Comparison of ENCODE assay signal across 14 cellular contexts in the genomic region with DNA sequence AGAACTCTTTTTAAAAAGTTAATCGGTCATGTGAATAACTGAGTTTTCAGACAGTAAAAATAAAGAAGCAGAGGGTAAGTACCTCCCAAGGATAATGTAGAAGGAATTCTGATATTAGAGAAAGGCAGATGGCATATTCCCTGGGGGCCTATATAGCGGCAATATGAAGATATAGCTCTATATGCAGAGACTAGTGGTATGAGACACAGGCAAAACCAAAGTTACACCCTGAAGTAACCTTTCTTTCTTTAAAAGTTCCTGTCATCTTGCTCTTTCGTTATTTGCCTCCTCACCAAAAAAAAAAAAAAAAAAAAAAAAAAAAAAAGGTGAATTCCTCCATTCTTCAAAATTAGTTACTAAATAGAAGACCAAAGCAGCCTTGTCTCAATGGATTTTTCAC.
"Had no signal": no experiment of that assay in that cellular context is flagged by ENCODE, and none has a peak within 500 bp of the region (broad histone marks: within the 10 kb centered on the region; RNA-seq: fewer than 3 reads in every experiment).

No MANE protein-coding gene starts in this region.

- H3K36me3 Mint-ChIP-seq: stimulated activated effector memory CD8-positive, alpha-beta T cell treated with anti-CD3 and anti-CD28 coated beads, Interleukin-12 subunit alpha, Interleukin-12 subunit beta, amount 100 ng/mL, for 72 hours had no signal

- H3K4me3 Mint-ChIP-seq: activated naive CD4-positive, alpha-beta T cell treated with anti-CD3 and anti-CD28 coated beads for 36 hours; activated naive CD8-positive, alpha-beta T cell treated with anti-CD3 and anti-CD28 coated beads, Interleukin-2, amount 50 U/mL, for 24 hours; naive B cell; stimulated activated effector memory CD8-positive, alpha-beta T cell treated with anti-CD3 and anti-CD28 coated beads, Interleukin-12 subunit alpha, Interleukin-12 subunit beta, amount 100 ng/mL, for 72 hours had no signal

- ATAC-seq: activated naive CD8-positive, alpha-beta T cell treated with anti-CD3 and anti-CD28 coated beads, Interleukin-2, amount 50 U/mL, for 24 hours; gastroesophageal sphincter; stimulated activated effector memory CD8-positive, alpha-beta T cell treated with anti-CD3 and anti-CD28 coated beads, Interleukin-12 subunit alpha, Interleukin-12 subunit beta, amount 100 ng/mL, for 72 hours had no signal

- FAIRE-seq: astrocyte, islet of Langerhans had no signal

- H3K4me3 ChIP-seq: gastroesophageal sphincter, lung, thyroid gland had no signal

- DNase-seq: activated CD4-positive, alpha-beta T cell treated with anti-CD3 and anti-CD28 coated beads, Interleukin-2, amount 50 U/mL, for 48 hours; activated CD4-positive, CD25-positive, alpha-beta regulatory T cell treated with anti-CD3 and anti-CD28 coated beads, Interleukin-2, amount 50 U/mL, for 72 hours; activated naive CD4-positive, alpha-beta T cell treated with anti-CD3 and anti-CD28 coated beads for 36 hours; activated naive CD8-positive, alpha-beta T cell treated with anti-CD3 and anti-CD28 coated beads, Interleukin-2, amount 50 U/mL, for 24 hours; activated T-cell treated with anti-CD3 and anti-CD28 coated beads, Interleukin-2, amount 50 U/mL, for 1 hour; erythroblast; naive B cell; thyroid gland had no signal

- H3K36me3 ChIP-seq: gastroesophageal sphincter, thyroid gland had no signal

- H3K27ac Mint-ChIP-seq: activated naive CD4-positive, alpha-beta T cell treated with anti-CD3 and anti-CD28 coated beads for 36 hours; activated naive CD8-positive, alpha-beta T cell treated with anti-CD3 and anti-CD28 coated beads, Interleukin-2, amount 50 U/mL, for 24 hours; activated T-helper 2 cell treated with anti-CD3 and anti-CD28 coated beads, Interferon-gamma antibody, Interleukin-2, Interleukin-4, amounts not matched to agents 10 μg/mL and 5 μg/mL and 100 μg/mL, durations not matched to agents 14 hours and 24 hours and 36 hours; stimulated activated effector memory CD8-positive, alpha-beta T cell treated with anti-CD3 and anti-CD28 coated beads, Interleukin-12 subunit alpha, Interleukin-12 subunit beta, amount 100 ng/mL, for 72 hours had no signal

- H3K27me3 ChIP-seq: gastroesophageal sphincter, thyroid gland had no signal

- H3K27ac ChIP-seq: gastroesophageal sphincter, thyroid gland had no signal

- H3K9me3 ChIP-seq: gastroesophageal sphincter, thyroid gland had no signal

- H3K27me3 Mint-ChIP-seq: naive B cell had no signal

- H3K9me3 Mint-ChIP-seq: activated naive CD4-positive, alpha-beta T cell treated with anti-CD3 and anti-CD28 coated beads for 36 hours; activated naive CD8-positive, alpha-beta T cell treated with anti-CD3 and anti-CD28 coated beads, Interleukin-2, amount 50 U/mL, for 24 hours; activated T-helper 2 cell treated with anti-CD3 and anti-CD28 coated beads, Interferon-gamma antibody, Interleukin-2, Interleukin-4, amounts not matched to agents 10 μg/mL and 5 μg/mL and 100 μg/mL, durations not matched to agents 14 hours and 24 hours and 36 hours; stimulated activated effector memory CD8-positive, alpha-beta T cell treated with anti-CD3 and anti-CD28 coated beads, Interleukin-12 subunit alpha, Interleukin-12 subunit beta, amount 100 ng/mL, for 72 hours had no signal
